Comparison of ENCODE assay signal across 7 cellular contexts in the genomic region with DNA sequence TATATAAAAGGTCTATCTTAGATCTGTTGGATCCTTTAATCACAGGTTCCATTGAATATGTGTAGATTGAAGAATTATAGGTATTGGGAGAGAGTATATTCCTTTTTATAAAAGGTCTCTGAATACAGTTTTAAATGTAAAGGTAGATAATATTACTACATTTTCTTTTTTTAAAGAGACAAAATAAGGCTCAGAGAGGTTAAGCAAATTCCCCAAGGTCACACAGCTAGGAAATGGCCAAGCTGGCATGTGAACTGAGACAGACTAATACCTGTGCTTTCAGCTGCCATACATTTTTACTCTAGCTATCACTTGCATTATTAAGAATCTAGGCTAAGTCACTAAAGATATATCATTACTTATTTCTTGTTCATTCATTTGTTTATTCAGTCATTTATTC.
"Had no signal": no experiment of that assay in that cellular context is flagged by ENCODE, and none has a peak within 500 bp of the region (broad histone marks: within the 10 kb centered on the region; RNA-seq: fewer than 3 reads in every experiment).

No MANE protein-coding gene starts in this region.

- H3K27ac Mint-ChIP-seq: IgD-negative memory B cell had no signal

- FAIRE-seq: HTR-8/SVneo had no signal

- H3K27me3 Mint-ChIP-seq: IgD-negative memory B cell had no signal

- H3K4me2 ChIP-seq: KMS-11 had no signal

- DNase-seq: IMR-90, KBM-7, KG1 had no signal

- H3K9ac ChIP-seq: KMS-11 had no signal

- H3K9me3 Mint-ChIP-seq: IgD-negative memory B cell had no signal

- H3K27ac ChIP-seq: HL-60, KMS-11 had no signal

- H3K4me3 Mint-ChIP-seq: IgD-negative memory B cell had no signal

- H3K4me1 Mint-ChIP-seq: IgD-negative memory B cell had no signal
